Comparison of ENCODE assay signal across 11 cellular contexts in the genomic region with DNA sequence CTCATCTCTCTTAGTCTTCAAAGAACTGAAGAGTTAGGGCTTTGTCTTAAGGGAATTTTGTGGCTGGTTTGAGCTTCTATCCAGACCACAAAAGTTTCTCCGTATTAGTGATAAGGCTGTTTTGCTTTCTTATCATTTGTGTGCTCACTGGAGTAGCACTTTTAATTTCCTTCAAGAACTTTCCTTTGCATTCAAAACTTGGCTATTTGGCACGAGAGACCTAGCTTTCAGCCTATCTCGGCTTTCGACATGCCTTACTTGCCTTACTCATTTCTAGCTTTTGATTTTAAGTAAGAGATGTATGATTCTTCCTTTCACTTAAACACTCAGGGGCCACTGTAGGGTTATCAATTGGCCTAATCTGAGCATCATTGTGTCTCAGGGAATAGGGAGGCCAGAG. TPM values are rescaled to one million over a fixed set of nuclear protein-coding genes. Genes with fewer than 3 reads are reported as not detected.
DNase-seq lines count a peak whose midpoint lies in the region; ATAC-seq and TF ChIP-seq lines count a peak whose summit lies in the region.
"Had no signal": no experiment of that assay in that cellular context is flagged by ENCODE, and none has a peak within 500 bp of the region (broad histone marks: within the 10 kb centered on the region; RNA-seq: fewer than 3 reads in every experiment).

No MANE protein-coding gene starts in this region.

- no peaks in the 10 kb centered on the region for H3K9me3 ChIP-seq in sigmoid colon

- peak overlapping the region; percentile 63 to 81 for H3K27ac Mint-ChIP-seq in activated naive CD4-positive, alpha-beta T cell treated with anti-CD3 and anti-CD28 coated beads, Interleukin-2, amount 50 U/mL, for 72 hours
- H3K27ac Mint-ChIP-seq in stimulated activated effector memory CD8-positive, alpha-beta T cell treated with anti-CD3 and anti-CD28 coated beads, Interleukin-12 subunit alpha, Interleukin-12 subunit beta, amount 100 ng/mL, for 72 hours: no peak overlapping the region

- peaks cover 20% of the 10 kb centered on the region for H3K4me1 Mint-ChIP-seq in stimulated activated effector memory CD8-positive, alpha-beta T cell treated with anti-CD3 and anti-CD28 coated beads, Interleukin-12 subunit alpha, Interleukin-12 subunit beta, amount 100 ng/mL, for 72 hours

- intact Hi-C loops in sigmoid colon (cut with DNase I): no loop called here

- peak; percentile 94 to 97 for ATAC-seq in activated naive CD4-positive, alpha-beta T cell treated with anti-CD3 and anti-CD28 coated beads, Interleukin-2, amount 50 U/mL, for 72 hours
- ATAC-seq in GM21576 (IDR thresholded peaks at IDR 0.05; ENCODE audit: unreplicated experiment) (peak; percentile 90), HG03175 (IDR thresholded peaks at IDR 0.05; ENCODE audit: unreplicated experiment) (peak; percentile 84)
- peak; percentile 99 for ATAC-seq in stimulated activated effector memory CD8-positive, alpha-beta T cell treated with anti-CD3 and anti-CD28 coated beads, Interleukin-12 subunit alpha, Interleukin-12 subunit beta, amount 100 ng/mL, for 72 hours
- ATAC-seq: left cardiac atrium had no signal

- H3K27ac ChIP-seq in sigmoid colon: no peak overlapping the region

- no peak overlapping the region for H3K4me3 ChIP-seq in sigmoid colon

- H3K4me3 Mint-ChIP-seq in stimulated activated effector memory CD8-positive, alpha-beta T cell treated with anti-CD3 and anti-CD28 coated beads, Interleukin-12 subunit alpha, Interleukin-12 subunit beta, amount 100 ng/mL, for 72 hours: no peak overlapping the region

- TF ChIP-seq POLR2A in sigmoid colon (IDR thresholded peaks at IDR 0.05): no peak

- H3K36me3 Mint-ChIP-seq in activated naive CD4-positive, alpha-beta T cell treated with anti-CD3 and anti-CD28 coated beads, Interleukin-2, amount 50 U/mL, for 72 hours: peaks cover 22 to 50% of the 10 kb centered on the region in 2 donors
- H3K36me3 Mint-ChIP-seq in stimulated activated effector memory CD8-positive, alpha-beta T cell treated with anti-CD3 and anti-CD28 coated beads, Interleukin-12 subunit alpha, Interleukin-12 subunit beta, amount 100 ng/mL, for 72 hours: peaks cover 44% of the 10 kb centered on the region

- peaks cover 0 to 25% (median 0%) of the 10 kb centered on the region in 4 donors for H3K36me3 ChIP-seq in sigmoid colon

- no peaks in the 10 kb centered on the region for H3K27me3 ChIP-seq in sigmoid colon

- no peaks in the 10 kb centered on the region for H3K9me3 Mint-ChIP-seq in activated naive CD4-positive, alpha-beta T cell treated with anti-CD3 and anti-CD28 coated beads, Interleukin-2, amount 50 U/mL, for 72 hours
- H3K9me3 Mint-ChIP-seq in stimulated activated effector memory CD8-positive, alpha-beta T cell treated with anti-CD3 and anti-CD28 coated beads, Interleukin-12 subunit alpha, Interleukin-12 subunit beta, amount 100 ng/mL, for 72 hours: no peaks in the 10 kb centered on the region

- H3K4me1 ChIP-seq in sigmoid colon: no peaks in the 10 kb centered on the region

- peak in 1 of 2 donors; percentile 13 for DNase-seq in activated naive CD4-positive, alpha-beta T cell treated with anti-CD3 and anti-CD28 coated beads, Interleukin-2, amount 50 U/mL, for 72 hours (ENCODE audit: low spot score in 2 of 2)
- DNase-seq in activated naive CD4-positive, alpha-beta T cell treated with Interleukin-2 at 50 U/mL for 16 hours: no peak
- no peak for DNase-seq in stimulated activated effector memory CD8-positive, alpha-beta T cell treated with anti-CD3 and anti-CD28 coated beads, Interleukin-12 subunit alpha, Interleukin-12 subunit beta, amount 100 ng/mL, for 72 hours (ENCODE audit: low spot score in 2 of 2)
- DNase-seq in activated effector memory CD4-positive, alpha-beta T cell treated with anti-CD3 and anti-CD28 coated beads, Interleukin-2, amount 50 U/mL, for 16 hours: no peak
- DNase-seq in sigmoid colon (no peak), UCSD-AML1 (lab: John Stamatoyannopoulos, UW; ENCODE audit: unreplicated experiment) (no peak)
- DNase-seq: left cardiac atrium, NCI-H2171 treated with DMSO at 0.1 percent for 48 hours, Right ventricle myocardium superior had no signal

- 84 to 93% methylated on average over 4 of the region's 4 CpGs for WGBS in sigmoid colon, 2 donors

- no peak for TF ChIP-seq EP300 in sigmoid colon (IDR thresholded peaks at IDR 0.05)

- no peak for TF ChIP-seq CTCF in sigmoid colon (IDR thresholded peaks at IDR 0.05)

RNA-seq across cellular contexts. Expression of a gene that starts 29.9 kb away (rescaled TPM):
- 10 to 100 TPM; 34.2 to 43.6 TPM for total RNA-seq in activated naive CD4-positive, alpha-beta T cell treated with anti-CD3 and anti-CD28 coated beads, Interleukin-2, amount 50 U/mL, for 72 hours
- 10 to 100 TPM; 21.0 to 30.3 (median 25.6) TPM for total RNA-seq in sigmoid colon
- polyA plus RNA-seq in sigmoid colon: 10 to 100 TPM; 24.9 to 34.0 (median 30.6) TPM

RNA-seq across cellular contexts. Expression of a gene that starts 55.7 kb away (rescaled TPM):
- 1 to 10 TPM; 8.6 to 9.7 TPM for total RNA-seq in activated naive CD4-positive, alpha-beta T cell treated with anti-CD3 and anti-CD28 coated beads, Interleukin-2, amount 50 U/mL, for 72 hours
- 10 to 100 TPM in 3 of 4 donors, 1 to 10 TPM in 1; 7.1 to 15.7 (median 11.8) TPM for total RNA-seq in sigmoid colon
- 10 to 100 TPM; 12.6 to 20.4 (median 14.3) TPM for polyA plus RNA-seq in sigmoid colon
